ENCODE assay signal across 9 cellular contexts in the genomic region with DNA sequence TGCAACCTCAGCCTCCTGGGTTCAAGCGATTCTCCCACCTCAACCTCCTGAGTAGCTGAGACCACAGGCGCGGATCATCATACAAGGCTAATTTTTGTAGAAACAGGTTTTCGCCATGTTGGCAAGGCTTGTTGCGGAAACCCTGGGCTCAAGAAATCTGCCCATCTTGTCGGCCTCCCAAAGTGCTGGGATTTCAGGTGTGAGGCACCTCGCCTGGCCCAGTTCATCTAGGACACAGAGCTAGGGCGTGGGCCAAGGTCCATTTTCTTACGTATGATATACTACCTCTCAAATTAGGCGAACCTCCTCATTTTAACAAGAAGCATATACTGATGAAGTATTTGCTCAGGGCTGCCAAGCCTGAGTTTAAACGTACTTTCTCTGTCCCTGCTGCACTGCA. TPM values are rescaled to one million over a fixed set of nuclear protein-coding genes. Genes with fewer than 3 reads are reported as not detected.
DNase-seq lines count a peak whose midpoint lies in the region; ATAC-seq, FAIRE-seq and TF ChIP-seq lines count a peak whose summit lies in the region.
"Had no signal": no experiment of that assay in that cellular context is flagged by ENCODE, and none has a peak within 500 bp of the region (broad histone marks: within the 10 kb centered on the region; RNA-seq: fewer than 3 reads in every experiment).

No MANE protein-coding gene starts in this region.

- H4K20me1 ChIP-seq in Karpas-422 (ENCODE audit: insufficient read depth, low read depth, low read length) = peaks cover 41% of the 10 kb centered on the region

- H3K4me1 Mint-ChIP-seq in Calu3 (ENCODE audit: low read depth, unreplicated experiment) = peaks cover 33% of the 10 kb centered on the region
- H3K4me1 Mint-ChIP-seq in central memory CD8-positive, alpha-beta T cell = peaks cover 57% of the 10 kb centered on the region
- peaks cover 52 to 59% of the 10 kb centered on the region in 2 donors for H3K4me1 Mint-ChIP-seq in natural killer cell treated with Interleukin-12 subunit alpha and Interleukin-12 subunit beta and Interleukin-15 and Interleukin-18, amount 100 ng/mL, for 72 hours (ENCODE audit: low read depth in 2 of 2)

- no peak for DNase-seq in Calu3
- no peak for DNase-seq in Karpas-422
- no peak for DNase-seq in central memory CD8-positive, alpha-beta T cell (ENCODE audit: low spot score in 2 of 2)
- DNase-seq in natural killer cell treated with Interleukin-12 subunit alpha and Interleukin-12 subunit beta and Interleukin-15 and Interleukin-18, amount 100 ng/mL, for 72 hours (ENCODE audit: low spot score) = no peak
- DNase-seq in DMS 273 treated with DMSO at 0.1 percent for 48 hours (lab: John Stamatoyannopoulos, UW) = no peak
- no peak for DNase-seq in NCI-H1092 treated with DMSO at 0.1 percent for 48 hours (lab: John Stamatoyannopoulos, UW)
- no peak for DNase-seq in D341Med (ENCODE audit: low spot score)
- no peak for DNase-seq in GM19239 (ENCODE audit: insufficient read length, low spot score)

- no peak overlapping the region for H2AFZ ChIP-seq in Karpas-422 (ENCODE audit: low read length)

- CTCF ChIA-PET in Calu3 (lab: Charles Lee) = interaction anchor here (0.9 kb wide), 1 partner anchor 122 kb away, joined by 3 read pairs; no protein-coding TSS in a partner anchor

- peaks cover 35% of the 10 kb centered on the region for H3K36me3 ChIP-seq in Karpas-422 (ENCODE audit: insufficient read depth, low read length)

- peak overlapping the region; percentile 87 for H3K4me2 ChIP-seq in Karpas-422 (ENCODE audit: low read depth, low read length, poor library complexity, severe bottlenecking)

- no TSS peak for BruUV-seq in Calu3 (replicated peaks; lab: Mats Ljungman, UMichigan)

- H3K9me2 ChIP-seq in Karpas-422 (replicated peaks; ENCODE audit: insufficient read depth, low read length) = no peaks in the 10 kb centered on the region

- peaks cover 21% of the 10 kb centered on the region for H3K4me1 ChIP-seq in Karpas-422 (ENCODE audit: low read length)

- no peak for TF ChIP-seq CTCF in Calu3 (IDR thresholded peaks at IDR 0.05; ENCODE audit: unreplicated experiment)

- H3K4me3 Mint-ChIP-seq in Calu3 (ENCODE audit: low read depth, unreplicated experiment) = peak overlapping the region; percentile 91
- H3K4me3 Mint-ChIP-seq in central memory CD8-positive, alpha-beta T cell = peak overlapping the region; percentile 96
- peak overlapping the region; percentile 92 for H3K4me3 Mint-ChIP-seq in natural killer cell treated with Interleukin-12 subunit alpha and Interleukin-12 subunit beta and Interleukin-15 and Interleukin-18, amount 100 ng/mL, for 72 hours

- no peaks in the 10 kb centered on the region for H3K27me3 Mint-ChIP-seq in Calu3 (ENCODE audit: unreplicated experiment)
- H3K27me3 Mint-ChIP-seq in central memory CD8-positive, alpha-beta T cell = no peaks in the 10 kb centered on the region
- H3K27me3 Mint-ChIP-seq in natural killer cell treated with Interleukin-12 subunit alpha and Interleukin-12 subunit beta and Interleukin-15 and Interleukin-18, amount 100 ng/mL, for 72 hours = no peaks in the 10 kb centered on the region

- H3K4me3 ChIP-seq in Karpas-422 (ENCODE audit: low read length) = peak overlapping the region; percentile 95; the same call in 1 of the 2 replicates

- H3K9me3 ChIP-seq in Karpas-422 (ENCODE audit: low read length) = no peaks in the 10 kb centered on the region

- no peak for ATAC-seq in central memory CD8-positive, alpha-beta T cell (replicated peaks; ENCODE audit: extremely low read depth, poor library complexity, severe bottlenecking)
- ATAC-seq in natural killer cell treated with Interleukin-12 subunit alpha and Interleukin-12 subunit beta and Interleukin-15 and Interleukin-18, amount 100 ng/mL, for 72 hours = no peak
- ATAC-seq: left colon had no signal

- no peak overlapping the region for H3K27ac ChIP-seq in Karpas-422 (ENCODE audit: low read length)

- H3K27me3 ChIP-seq in Karpas-422 (ENCODE audit: low read length) = no peaks in the 10 kb centered on the region

- H3K27ac Mint-ChIP-seq in Calu3 (ENCODE audit: unreplicated experiment) = peak overlapping the region; percentile 98
- peak overlapping the region; percentile 100 for H3K27ac Mint-ChIP-seq in central memory CD8-positive, alpha-beta T cell (ENCODE audit: low read depth)
- H3K27ac Mint-ChIP-seq in natural killer cell treated with Interleukin-12 subunit alpha and Interleukin-12 subunit beta and Interleukin-15 and Interleukin-18, amount 100 ng/mL, for 72 hours = peak overlapping the region; percentile 98 to 99

- peak overlapping the region; percentile 96; the same call in 1 of the 2 replicates for H3K9ac ChIP-seq in Karpas-422 (ENCODE audit: low read length)

- peaks cover 48% of the 10 kb centered on the region for H3K79me2 ChIP-seq in Karpas-422 (ENCODE audit: low read length)

- H3K9me3 Mint-ChIP-seq in Calu3 (ENCODE audit: low read depth, unreplicated experiment) = no peaks in the 10 kb centered on the region
- H3K9me3 Mint-ChIP-seq in central memory CD8-positive, alpha-beta T cell = no peaks in the 10 kb centered on the region
- H3K9me3 Mint-ChIP-seq in natural killer cell treated with Interleukin-12 subunit alpha and Interleukin-12 subunit beta and Interleukin-15 and Interleukin-18, amount 100 ng/mL, for 72 hours = no peaks in the 10 kb centered on the region

- peaks cover 70% of the 10 kb centered on the region for H3K36me3 Mint-ChIP-seq in Calu3 (ENCODE audit: insufficient read depth, unreplicated experiment)
- peaks cover 58% of the 10 kb centered on the region for H3K36me3 Mint-ChIP-seq in central memory CD8-positive, alpha-beta T cell (ENCODE audit: insufficient read depth)
- peaks cover 31% of the 10 kb centered on the region for H3K36me3 Mint-ChIP-seq in natural killer cell treated with Interleukin-12 subunit alpha and Interleukin-12 subunit beta and Interleukin-15 and Interleukin-18, amount 100 ng/mL, for 72 hours

- FAIRE-seq in GM19239 (lab: Jason Lieb, UNC) = no peak

- intact Hi-C loops in Calu3 (cut with micrococcal nuclease; ENCODE audit: unreplicated experiment) = no loop called here

RNA-seq across cellular contexts. Expression of a gene that starts 2.1 kb away (rescaled TPM):
- total RNA-seq in Calu3 (2022) = 948 and 1,051 TPM in 2 replicates
- total RNA-seq in Karpas-422 (2014; rRNA removed; shearing (Covaris generic); ENCODE audit: low replicate concordance) = 4,193 and 11,491 TPM in 2 replicates
- total RNA-seq in natural killer cell treated with Interleukin-12 subunit alpha and Interleukin-12 subunit beta and Interleukin-15 and Interleukin-18, amount 100 ng/mL, for 72 hours = 1,000 to 10,000 TPM in 1 of 2 donors, 100 to 1,000 TPM in 1; 518 to 1,286 TPM

RNA-seq across cellular contexts. Expression of a gene that starts 14.7 kb away (rescaled TPM):
- 27.3 and 30.5 TPM in 2 replicates for total RNA-seq in Calu3 (2022)
- 62.1 and 75.1 TPM in 2 replicates for total RNA-seq in Karpas-422 (2014; rRNA removed; shearing (Covaris generic); ENCODE audit: low replicate concordance)
- total RNA-seq in natural killer cell treated with Interleukin-12 subunit alpha and Interleukin-12 subunit beta and Interleukin-15 and Interleukin-18, amount 100 ng/mL, for 72 hours = 10 to 100 TPM; 28.7 to 48.4 TPM

RNA-seq across cellular contexts. Expression of a gene that starts 36.4 kb away (rescaled TPM):
- 159 and 161 TPM in 2 replicates for total RNA-seq in Calu3 (2022)
- 396 and 770 TPM in 2 replicates for total RNA-seq in Karpas-422 (2014; rRNA removed; shearing (Covaris generic); ENCODE audit: low replicate concordance)
- total RNA-seq in natural killer cell treated with Interleukin-12 subunit alpha and Interleukin-12 subunit beta and Interleukin-15 and Interleukin-18, amount 100 ng/mL, for 72 hours = 100 to 1,000 TPM; 186 to 188 TPM

RNA-seq across cellular contexts. Expression of a gene that starts 36.5 kb away (rescaled TPM):
- total RNA-seq in Calu3 (2022) = 39.3 and 45.8 TPM in 2 replicates
- 74.0 and 82.5 TPM in 2 replicates for total RNA-seq in Karpas-422 (2014; rRNA removed; shearing (Covaris generic); ENCODE audit: low replicate concordance)
- 10 to 100 TPM; 76.3 to 93.6 TPM for total RNA-seq in natural killer cell treated with Interleukin-12 subunit alpha and Interleukin-12 subunit beta and Interleukin-15 and Interleukin-18, amount 100 ng/mL, for 72 hours

RNA-seq across cellular contexts. Expression of a gene that starts 51.0 kb away (rescaled TPM):
- 11.3 and 13.2 TPM in 2 replicates for total RNA-seq in Calu3 (2022)
- 23.1 and 29.7 TPM in 2 replicates for total RNA-seq in Karpas-422 (2014; rRNA removed; shearing (Covaris generic); ENCODE audit: low replicate concordance)
- total RNA-seq in natural killer cell treated with Interleukin-12 subunit alpha and Interleukin-12 subunit beta and Interleukin-15 and Interleukin-18, amount 100 ng/mL, for 72 hours = 10 to 100 TPM in 1 of 2 donors, 1 to 10 TPM in 1; 6.2 to 11.9 TPM
